In the genomic region with DNA sequence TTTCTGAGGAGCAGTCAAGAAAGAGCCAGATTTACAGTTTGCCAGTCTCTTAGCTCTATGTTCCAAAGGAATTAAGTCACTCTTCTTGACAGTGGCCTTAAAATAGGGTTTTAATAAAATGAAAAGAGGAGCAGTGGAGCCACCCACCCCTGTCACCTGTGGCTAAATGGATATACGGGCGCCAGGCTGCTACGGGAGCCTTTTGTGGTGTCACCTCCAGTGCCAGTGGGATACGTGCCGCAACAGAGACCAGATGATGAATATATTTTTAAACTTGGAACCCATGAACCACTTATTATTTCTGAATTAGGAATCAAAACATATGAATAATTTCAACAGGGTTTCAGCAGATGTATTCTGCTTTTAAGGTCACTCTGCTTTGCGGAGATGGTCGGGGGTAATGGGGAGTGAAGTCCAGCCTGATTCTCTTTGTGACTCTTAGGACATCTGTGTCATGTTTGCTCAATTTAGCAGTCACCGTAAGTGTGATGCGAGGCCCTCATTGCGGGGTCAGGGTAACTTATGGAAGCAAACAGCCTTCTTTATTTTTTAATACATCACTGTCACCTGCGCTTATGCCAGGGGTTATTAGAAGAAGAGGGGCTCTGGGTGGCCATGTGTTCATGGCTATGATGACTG, we compare ENCODE assay signal across 25 cellular contexts.
"Had no signal": no experiment of that assay in that cellular context is flagged by ENCODE, and none has a peak within 500 bp of the region (broad histone marks: within the 10 kb centered on the region; RNA-seq: fewer than 3 reads in every experiment).

No MANE protein-coding gene starts in this region.

- H3K4me1 ChIP-seq: foreskin keratinocyte had no signal

- H3K36me3 Mint-ChIP-seq: activated CD8-positive, alpha-beta memory T cell treated with anti-CD3 and anti-CD28 coated beads, Interleukin-2, amount 10 ng/mL, durations not matched to agents 7 days and 5 days had no signal

- ATAC-seq: activated CD8-positive, alpha-beta memory T cell treated with anti-CD3 and anti-CD28 coated beads, Interleukin-2, amount 10 ng/mL, durations not matched to agents 7 days and 5 days; activated naive CD8-positive, alpha-beta T cell treated with anti-CD3 and anti-CD28 coated beads, Interleukin-2, amount 50 U/mL, for 24 hours; foreskin keratinocyte; lower lobe of right lung; mucosa of descending colon; T-helper 17 cell had no signal

- H3K9me3 Mint-ChIP-seq: activated CD4-positive, alpha-beta memory T cell treated with anti-CD3 and anti-CD28 coated beads, Interleukin-2, amount 10 ng/mL, durations not matched to agents 7 days and 5 days; activated naive CD8-positive, alpha-beta T cell treated with anti-CD3 and anti-CD28 coated beads, Interleukin-2, amount 50 U/mL, for 24 hours; brain; stimulated activated naive CD8-positive, alpha-beta T cell treated with anti-CD3 and anti-CD28 coated beads, Interleukin-15, Interleukin-2, amounts not matched to agents 100 ng/mL and 50 ng/mL, for 24 hours had no signal

- H3K27ac Mint-ChIP-seq: activated CD4-positive, alpha-beta memory T cell treated with anti-CD3 and anti-CD28 coated beads, Interleukin-2, amount 10 ng/mL, durations not matched to agents 7 days and 5 days; activated CD8-positive, alpha-beta memory T cell treated with anti-CD3 and anti-CD28 coated beads, Interleukin-2, amount 10 ng/mL, durations not matched to agents 7 days and 5 days; activated naive CD8-positive, alpha-beta T cell treated with anti-CD3 and anti-CD28 coated beads, Interleukin-2, amount 50 U/mL, for 24 hours; brain; stimulated activated naive CD8-positive, alpha-beta T cell treated with anti-CD3 and anti-CD28 coated beads, Interleukin-15, Interleukin-2, amounts not matched to agents 100 ng/mL and 50 ng/mL, for 24 hours; T-helper 17 cell had no signal

- H3K4me3 ChIP-seq: lower lobe of right lung, mucosa of descending colon, suprapubic skin, upper lobe of left lung had no signal

- H3K4me3 Mint-ChIP-seq: activated CD4-positive, alpha-beta memory T cell treated with anti-CD3 and anti-CD28 coated beads, Interleukin-2, amount 10 ng/mL, durations not matched to agents 7 days and 5 days; activated CD8-positive, alpha-beta memory T cell treated with anti-CD3 and anti-CD28 coated beads, Interleukin-2, amount 10 ng/mL, durations not matched to agents 7 days and 5 days; activated naive CD8-positive, alpha-beta T cell treated with anti-CD3 and anti-CD28 coated beads, Interleukin-2, amount 50 U/mL, for 24 hours; brain; neural crest cell; stimulated activated naive CD8-positive, alpha-beta T cell treated with anti-CD3 and anti-CD28 coated beads, Interleukin-15, Interleukin-2, amounts not matched to agents 100 ng/mL and 50 ng/mL, for 24 hours; T-helper 17 cell had no signal

- H3K27me3 Mint-ChIP-seq: activated naive CD8-positive, alpha-beta T cell treated with anti-CD3 and anti-CD28 coated beads, Interleukin-2, amount 50 U/mL, for 24 hours; stimulated activated naive CD8-positive, alpha-beta T cell treated with anti-CD3 and anti-CD28 coated beads, Interleukin-15, Interleukin-2, amounts not matched to agents 100 ng/mL and 50 ng/mL, for 24 hours; T-helper 17 cell had no signal

- H3K27ac ChIP-seq: foreskin keratinocyte, lower lobe of right lung, suprapubic skin had no signal

- H3K9me3 ChIP-seq: lower lobe of right lung, mucosa of descending colon, suprapubic skin, upper lobe of left lung had no signal

- DNase-seq: activated CD4-positive, alpha-beta memory T cell treated with anti-CD3 and anti-CD28 coated beads, Interleukin-2, amount 10 ng/mL, durations not matched to agents 7 days and 5 days; activated CD4-positive, alpha-beta T cell treated with anti-CD3 and anti-CD28 coated beads for 4 hours; activated CD4-positive, CD25-positive, alpha-beta regulatory T cell; activated CD8-positive, alpha-beta memory T cell treated with anti-CD3 and anti-CD28 coated beads, Interleukin-2, amount 10 ng/mL, durations not matched to agents 7 days and 5 days; activated effector memory CD4-positive, alpha-beta T cell treated with anti-CD3 and anti-CD28 coated beads, Interleukin-2, amount 50 U/mL, for 16 hours; activated naive CD4-positive, alpha-beta T cell treated with anti-CD3 and anti-CD28 coated beads, Interleukin-2, amount 50 U/mL, for 16 hours; activated naive CD8-positive, alpha-beta T cell treated with anti-CD3 and anti-CD28 coated beads, Interleukin-2, amount 50 U/mL, for 24 hours; activated T-cell treated with anti-CD3 and anti-CD28 coated beads for 4 hours; caudate nucleus; dermis blood vessel endothelial cell; effector memory CD4-positive, alpha-beta T cell; foreskin keratinocyte; hippocampal formation; lower lobe of right lung; mesendoderm; mucosa of descending colon; occipital lobe; stimulated activated CD4-positive, alpha-beta T cell treated with anti-CD3 and anti-CD28 coated beads, Interleukin-12 subunit alpha, Interleukin-12 subunit beta, amount 100 ng/mL, for 4 hours; stimulated activated CD4-positive, alpha-beta T cell treated with anti-CD3 and anti-CD28 coated beads, Interleukin-4, amount 100 ng/mL, for 4 hours; T-helper 17 cell; upper lobe of left lung had no signal

- H3K27me3 ChIP-seq: suprapubic skin, upper lobe of left lung had no signal

- H3K4me1 Mint-ChIP-seq: activated CD4-positive, alpha-beta memory T cell treated with anti-CD3 and anti-CD28 coated beads, Interleukin-2, amount 10 ng/mL, durations not matched to agents 7 days and 5 days; activated CD8-positive, alpha-beta memory T cell treated with anti-CD3 and anti-CD28 coated beads, Interleukin-2, amount 10 ng/mL, durations not matched to agents 7 days and 5 days had no signal
